In the genomic region with DNA sequence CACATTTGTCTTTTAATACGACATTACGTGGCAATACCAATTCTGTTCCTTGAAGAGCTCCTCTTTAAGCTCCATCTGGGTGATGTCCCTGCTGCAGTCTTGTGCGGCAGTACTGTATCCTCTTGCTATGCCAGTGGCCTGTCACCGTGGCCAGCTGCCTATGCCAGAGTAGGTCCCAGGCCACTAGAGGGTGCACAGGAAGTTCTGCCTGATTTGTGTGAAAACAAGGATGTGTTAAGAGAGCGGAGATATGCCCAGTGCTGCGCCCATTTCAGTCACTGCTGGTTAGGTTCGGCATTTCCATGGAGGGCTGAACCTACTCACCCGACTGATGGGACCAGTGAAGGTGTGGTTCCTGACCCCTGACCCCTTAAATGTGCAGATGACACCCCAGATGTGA, we compare ENCODE assay signal across 9 cellular contexts. TPM values are rescaled to one million over a fixed set of nuclear protein-coding genes. Genes with fewer than 3 reads are reported as not detected.
DNase-seq lines count a peak whose midpoint lies in the region; ATAC-seq and TF ChIP-seq lines count a peak whose summit lies in the region.
"Had no signal": no experiment of that assay in that cellular context is flagged by ENCODE, and none has a peak within 500 bp of the region (broad histone marks: within the 10 kb centered on the region; RNA-seq: fewer than 3 reads in every experiment).

No MANE protein-coding gene starts in this region.

- no peak overlapping the region for H2BK20ac ChIP-seq in IMR-90 (ENCODE audit: low read depth, low read length)

- no peak overlapping the region for H2AFZ ChIP-seq in IMR-90 (replicated peaks; ENCODE audit: low read length, poor library complexity)

- no peak overlapping the region for H3K18ac ChIP-seq in IMR-90 (ENCODE audit: low read depth, low read length)

- no peak overlapping the region for H4K5ac ChIP-seq in IMR-90 (ENCODE audit: low read depth, low read length)

- CTCF ChIA-PET in IMR-90 (lab: Yijun Ruan, JAX), result interaction anchor here (0.7 kb wide), 1 partner anchor 137 kb away, joined by 3 read pairs; no protein-coding TSS in a partner anchor

- 0 out of 2 replicates have a peak, but pooled peaks have one; percentile 23 for TF ChIP-seq CTCF in IMR-90 (conservative IDR thresholded peaks at IDR 0.05; ENCODE audit: low read depth, low read length)
- peak; percentile 65 for TF ChIP-seq CTCF in choroid plexus epithelial cell (conservative IDR thresholded peaks at IDR 0.05; ENCODE audit: low read depth, low read length)

- no peak overlapping the region for H3K4ac ChIP-seq in IMR-90 (ENCODE audit: low read depth, low read length)

- H2BK5ac ChIP-seq in IMR-90 (ENCODE audit: low read depth, low read length, poor library complexity, severe bottlenecking), result no peak overlapping the region

- no peak overlapping the region for H2BK120ac ChIP-seq in IMR-90 (ENCODE audit: low read depth, low read length)

- dilution Hi-C loops in IMR-90 (cut with HindIII; ENCODE audit: low sequenced_read_pairs, unreplicated experiment), result no loop called here

- no peak overlapping the region for H2AK5ac ChIP-seq in IMR-90 (ENCODE audit: low read depth, low read length)

- H3K27ac ChIP-seq in IMR-90 (ENCODE audit: insufficient read depth, low read length), result no peak overlapping the region
- H3K27ac ChIP-seq: suprapubic skin had no signal

- H3K79me1 ChIP-seq in IMR-90 (ENCODE audit: low read depth in 1 of 2, low read length in 2 of 2), result peaks cover 6 to 15% of the 10 kb centered on the region in 2 experiments; a peak in 3 of 4 replicates

- peak; percentile 20; the same call in 1 of the 2 replicates for TF ChIP-seq RAD21 in IMR-90 (IDR thresholded peaks at IDR 0.05; ENCODE audit: low read length)

- H3K4me3 ChIP-seq in IMR-90 (ENCODE audit: insufficient read depth, low read depth, low read length) (no peak overlapping the region), choroid plexus epithelial cell (ENCODE audit: low read depth, low read length) (no peak overlapping the region)
- H3K4me3 ChIP-seq: suprapubic skin had no signal

- H3K14ac ChIP-seq in IMR-90 (replicated peaks; ENCODE audit: low read depth, low read length), result no peak overlapping the region

- H4K20me1 ChIP-seq in IMR-90 (ENCODE audit: insufficient read depth, low read length), result no peaks in the 10 kb centered on the region

- no peak overlapping the region for H3K23ac ChIP-seq in IMR-90 (ENCODE audit: low read depth, low read length)

- no peak for ATAC-seq in IMR-90 (ENCODE audit: low read depth)

- H2AK9ac ChIP-seq in IMR-90 (replicated peaks; ENCODE audit: low read depth, low read length, poor library complexity), result no peak overlapping the region

- no peaks in the 10 kb centered on the region for H3K9me1 ChIP-seq in IMR-90 (ENCODE audit: insufficient read depth, low read length)

- H2BK15ac ChIP-seq in IMR-90 (ENCODE audit: low read depth, low read length), result no peak overlapping the region

- no peak overlapping the region for H3K9ac ChIP-seq in IMR-90 (ENCODE audit: low read depth, low read length)

- no peak overlapping the region for H4K8ac ChIP-seq in IMR-90 (ENCODE audit: low read depth in 2 of 2, low read length in 2 of 2)

- no peaks in the 10 kb centered on the region for H3K9me3 ChIP-seq in IMR-90 (ENCODE audit: control insufficient read depth, insufficient read depth, low read length)
- H3K9me3 ChIP-seq: suprapubic skin had no signal

- H3K4me2 ChIP-seq in IMR-90 (ENCODE audit: low read depth, low read length), result no peak overlapping the region

- intact Hi-C loops in IMR-90 (cut with micrococcal nuclease), result no loop called here

- no peak for TF ChIP-seq POLR2A in IMR-90 (IDR thresholded peaks at IDR 0.05; ENCODE audit: low read depth, low read length)

- peak; percentile 34 for DNase-seq in COR-L47 (lab: John Stamatoyannopoulos, UW)
- peak; percentile 12 for DNase-seq in IMR-90
- peak; percentile 42 for DNase-seq in choroid plexus epithelial cell (ENCODE audit: low read depth)
- DNase-seq in mucosa of gallbladder (ENCODE audit: low spot score), result peak; percentile 67
- DNase-seq in DMS 273 (lab: John Stamatoyannopoulos, UW; ENCODE audit: unreplicated experiment), result no peak
- DNase-seq in HPDE6-E6E7 (ENCODE audit: extremely low spot score), result no peak
- DNase-seq in activated CD8-positive, alpha-beta memory T cell treated with anti-CD3 and anti-CD28 coated beads for 24 hours, result no peak
- DNase-seq in NCI-H1930 (lab: John Stamatoyannopoulos, UW), result no peak

- BruUV-seq in IMR-90 (replicated peaks; lab: Mats Ljungman, UMichigan), result no TSS peak

- POLR2A ChIA-PET in IMR-90 (lab: Charles Lee; ENCODE audit: unreplicated experiment), result no interaction called here

- H3K4me1 ChIP-seq in IMR-90 (ENCODE audit: control insufficient read depth, insufficient read depth, low read length), result no peaks in the 10 kb centered on the region
- H3K4me1 ChIP-seq: suprapubic skin had no signal

- in situ Hi-C loops in IMR-90 (cut with MboI; ENCODE audit: low sequenced_read_pairs), result loop anchor here (25.0 kb wide), 1 partner anchor 99 kb away; no protein-coding TSS in a partner anchor

- no peaks in the 10 kb centered on the region for H3K27me3 ChIP-seq in IMR-90 (ENCODE audit: control insufficient read depth, insufficient read depth, low read length)
- H3K27me3 ChIP-seq: suprapubic skin had no signal

- no peak overlapping the region for H4K91ac ChIP-seq in IMR-90 (ENCODE audit: insufficient read depth, low read depth, low read length)

- H3K36me3 ChIP-seq in IMR-90 (ENCODE audit: control insufficient read depth, insufficient read depth, low read length), result peaks cover 2% of the 10 kb centered on the region

- no peak overlapping the region for H3K56ac ChIP-seq in IMR-90 (ENCODE audit: extremely low read depth, insufficient read depth, low read length)

- WGBS in IMR-90 (ENCODE audit: extremely low coverage in 2 of 2, insufficient read length in 1 of 2), 2 experiments, result 85% methylated on average over 7 of the region's 8 CpGs; no CpG with 5 or more reads in 1 of the 2 experiments

TF ChIP-seq in IMR-90, 13 proteins besides CTCF, POLR2A, EP300 and RAD21:
- no peak for TF ChIP-seq CHD1 (IDR thresholded peaks at IDR 0.05; ENCODE audit: low read depth, low read length)
- no peak for TF ChIP-seq MXI1 (IDR thresholded peaks at IDR 0.05; ENCODE audit: borderline replicate concordance, low read depth, low read length)
- TF ChIP-seq, protein P1, sequence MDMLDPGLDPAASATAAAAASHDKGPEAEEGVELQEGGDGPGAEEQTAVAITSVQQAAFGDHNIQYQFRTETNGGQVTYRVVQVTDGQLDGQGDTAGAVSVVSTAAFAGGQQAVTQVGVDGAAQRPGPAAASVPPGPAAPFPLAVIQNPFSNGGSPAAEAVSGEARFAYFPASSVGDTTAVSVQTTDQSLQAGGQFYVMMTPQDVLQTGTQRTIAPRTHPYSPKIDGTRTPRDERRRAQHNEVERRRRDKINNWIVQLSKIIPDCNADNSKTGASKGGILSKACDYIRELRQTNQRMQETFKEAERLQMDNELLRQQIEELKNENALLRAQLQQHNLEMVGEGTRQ (IDR thresholded peaks at IDR 0.05; ENCODE audit: low read depth, low read length), result no peak
- TF ChIP-seq FOS (IDR thresholded peaks at IDR 0.05; ENCODE audit: low read depth, low read length), result no peak
- TF ChIP-seq CEBPB (IDR thresholded peaks at IDR 0.05; ENCODE audit: low read depth, low read length), result no peak
- TF ChIP-seq MAFK (IDR thresholded peaks at IDR 0.05; ENCODE audit: low read depth, low read length), result no peak
- no peak for TF ChIP-seq NFE2L2 (IDR thresholded peaks at IDR 0.05; ENCODE audit: low read depth, low read length)

RNA-seq across cellular contexts. Expression of a gene that starts 25.2 kb away (rescaled TPM):
- total RNA-seq in IMR-90 (2012; rRNA removed) (10.6 and 13.6 TPM in 2 replicates), mucosa of gallbladder (44.9 TPM)
- polyA plus RNA-seq in IMR-90 (2012; rRNA removed), result 6.5 and 6.8 TPM in 2 replicates
- 2.8 and 3.7 TPM in 2 replicates for polyA plus RNA-seq in IMR-90 (2012; cell fraction: cytosol; rRNA removed)
- 6.5 and 6.6 TPM in 2 replicates for polyA plus RNA-seq in IMR-90 (2012; cell fraction: nucleus; rRNA removed; ENCODE audit: low replicate concordance)

RNA-seq across cellular contexts. Expression of a gene that starts 26.8 kb away (rescaled TPM):
- total RNA-seq in IMR-90 (2012; rRNA removed) (38.0 and 78.6 TPM in 2 replicates), mucosa of gallbladder (52.6 TPM)
- 25.6 and 33.0 TPM in 2 replicates for polyA plus RNA-seq in IMR-90 (2012; rRNA removed)
- 18.0 and 19.5 TPM in 2 replicates for polyA plus RNA-seq in IMR-90 (2012; cell fraction: cytosol; rRNA removed)
- polyA plus RNA-seq in IMR-90 (2012; cell fraction: nucleus; rRNA removed; ENCODE audit: low replicate concordance), result 8.5 and 13.9 TPM in 2 replicates

Comparison
In these comparisons a context has a peak if more than half of its experiments do, and no peak if none do; other contexts are left out.
1. DNase-seq: peak in COR-L47 (single experiment), IMR-90 (single experiment), choroid plexus epithelial cell (single experiment) and mucosa of gallbladder (single experiment); none in DMS 273 (single experiment), HPDE6-E6E7 (single experiment), activated CD8-positive, alpha-beta memory T cell treated with anti-CD3 and anti-CD28 coated beads for 24 hours (single experiment) and NCI-H1930 (0 of 2).